ENCODE assay signal across 17 cellular contexts in genomic region chr10:125103466-125104377, GRCh38. TPM values are rescaled to one million over a fixed set of nuclear protein-coding genes. Genes with fewer than 3 reads are reported as not detected.
DNase-seq lines count a peak whose midpoint lies in the region; ATAC-seq and TF ChIP-seq lines count a peak whose summit lies in the region.
"Had no signal": no experiment of that assay in that cellular context is flagged by ENCODE, and none has a peak within 500 bp of the region (broad histone marks: within the 10 kb centered on the region; RNA-seq: fewer than 3 reads in every experiment).

No MANE protein-coding gene starts in this region.

- H3K36me3 ChIP-seq in BLaER1 (peaks cover 92% of the 10 kb centered on the region), endodermal cell (ENCODE audit: control insufficient read depth, insufficient read depth, low read length) (peaks cover 32% of the 10 kb centered on the region), neural progenitor cell (peaks cover 7% of the 10 kb centered on the region), brain microvascular endothelial cell (replicated peaks) (peaks cover 31% of the 10 kb centered on the region)

- H3K9ac ChIP-seq in BLaER1 (no peak overlapping the region), endodermal cell (ENCODE audit: extremely low read depth, low read length, poor library complexity, severe bottlenecking) (no peak overlapping the region), neural progenitor cell (no peak overlapping the region)

- H3K79me2 ChIP-seq in neural progenitor cell (ENCODE audit: low read depth): peaks cover 100% of the 10 kb centered on the region

- H3F3A ChIP-seq in neural progenitor cell (ENCODE audit: low read depth): no peaks in the 10 kb centered on the region

- H3K9me3 Mint-ChIP-seq in endodermal cell (peaks cover 13% of the 10 kb centered on the region), neural progenitor cell (peaks cover 13% of the 10 kb centered on the region)
- H3K9me3 Mint-ChIP-seq: activated CD4-positive, alpha-beta T cell treated with anti-CD3 and anti-CD28 coated beads, Interleukin-2, amount 10 ng/mL, durations not matched to agents 24 days and 14 days; effector memory CD8-positive, alpha-beta T cell had no signal

- TF ChIP-seq CTCF in endodermal cell (conservative IDR thresholded peaks at IDR 0.05) (no peak), neural progenitor cell (IDR thresholded peaks at IDR 0.05) (no peak), brain microvascular endothelial cell (IDR thresholded peaks at IDR 0.05; ENCODE audit: low read depth, low read length, missing control alignments) (no peak)

- 93 to 94% methylated on average over 19 to 26 of the region's 26 CpGs for whole genome bisulfite sequencing in endodermal cell (ENCODE audit: insufficient coverage in 1 of 2, insufficient read length in 1 of 2), 2 experiments

- H3K27ac Mint-ChIP-seq in endodermal cell (peak overlapping the region; percentile 72), neural progenitor cell (peak overlapping the region; percentile 63)
- H3K27ac Mint-ChIP-seq: activated CD4-positive, alpha-beta T cell treated with anti-CD3 and anti-CD28 coated beads, Interleukin-2, amount 10 ng/mL, durations not matched to agents 24 days and 14 days; effector memory CD8-positive, alpha-beta T cell had no signal

- peaks cover 98% of the 10 kb centered on the region for H4K20me1 ChIP-seq in BLaER1
- peaks cover 89% of the 10 kb centered on the region for H4K20me1 ChIP-seq in neural progenitor cell (ENCODE audit: low read depth)

- in situ Hi-C loops in brain microvascular endothelial cell (cut with HindIII; ENCODE audit: low pct_ligation_motif_present, low sequenced_read_pairs): no loop called here

- peak; percentile 56; the same call in 1 of the 2 replicates for TF ChIP-seq EP300 in Ishikawa (IDR thresholded peaks at IDR 0.05; ENCODE audit: borderline replicate concordance)

- H3K27me3 Mint-ChIP-seq in endodermal cell (ENCODE audit: insufficient read depth) (no peaks in the 10 kb centered on the region), neural progenitor cell (ENCODE audit: insufficient read depth, low read depth) (no peaks in the 10 kb centered on the region)
- H3K27me3 Mint-ChIP-seq: activated CD4-positive, alpha-beta T cell treated with anti-CD3 and anti-CD28 coated beads, Interleukin-2, amount 10 ng/mL, durations not matched to agents 24 days and 14 days had no signal

- H3K9me3 ChIP-seq in BLaER1: peaks cover 10% of the 10 kb centered on the region
- H3K9me3 ChIP-seq in endodermal cell (ENCODE audit: control insufficient read depth, low read length): peaks cover 8% of the 10 kb centered on the region
- H3K9me3 ChIP-seq in neural progenitor cell (ENCODE audit: low read depth): peaks cover 4% of the 10 kb centered on the region

- TF ChIP-seq RAD21 in Ishikawa (IDR thresholded peaks at IDR 0.05; ENCODE audit: low read depth): no peak

- H3K27ac ChIP-seq in BLaER1 (no peak overlapping the region), endodermal cell (ENCODE audit: low read depth, low read length) (no peak overlapping the region), neural progenitor cell (no peak overlapping the region), brain microvascular endothelial cell (no peak overlapping the region)
- H3K27ac ChIP-seq: right atrium auricular region had no signal

- H3K36me3 Mint-ChIP-seq in endodermal cell (ENCODE audit: low read depth): peaks cover 42% of the 10 kb centered on the region
- H3K36me3 Mint-ChIP-seq in neural progenitor cell: peaks cover 39% of the 10 kb centered on the region

- ATAC-seq in HG02642 (IDR thresholded peaks at IDR 0.05; ENCODE audit: poor library complexity, unreplicated experiment) (no peak), HG03378 (IDR thresholded peaks at IDR 0.05; ENCODE audit: unreplicated experiment) (no peak)
- ATAC-seq: effector memory CD8-positive, alpha-beta T cell; stimulated activated naive CD8-positive, alpha-beta T cell treated with anti-CD3 and anti-CD28 coated beads, Interleukin-15, Interleukin-2, amounts not matched to agents 100 U/mL and 50 U/mL, for 24 hours had no signal

- no peak overlapping the region for H2AFZ ChIP-seq in neural progenitor cell (replicated peaks)

- H3K4me3 ChIP-seq in BLaER1 (no peak overlapping the region), endodermal cell (ENCODE audit: low read length) (no peak overlapping the region), neural progenitor cell (no peak overlapping the region), brain microvascular endothelial cell (ENCODE audit: low read depth, low read length) (no peak overlapping the region)
- H3K4me3 ChIP-seq: right atrium auricular region had no signal

- no peak for DNase-seq in endodermal cell
- DNase-seq in neural progenitor cell (ENCODE audit: low spot score): no peak
- DNase-seq in brain microvascular endothelial cell: no peak
- DNase-seq in SIG-M5 treated with dmso at 0.1 percent for 504 hours (lab: John Stamatoyannopoulos, UW; ENCODE audit: unreplicated experiment): no peak
- DNase-seq: activated CD4-positive, alpha-beta T cell treated with anti-CD3 and anti-CD28 coated beads, Interleukin-2, amount 10 ng/mL, durations not matched to agents 24 days and 14 days; activated gamma-delta T cell; effector memory CD8-positive, alpha-beta T cell; KG1; kidney glomerular epithelial cell; midbrain; stimulated activated naive CD8-positive, alpha-beta T cell treated with anti-CD3 and anti-CD28 coated beads, Interleukin-15, Interleukin-2, amounts not matched to agents 100 U/mL and 50 U/mL, for 24 hours; SW 1271 had no signal

- peaks cover 76% of the 10 kb centered on the region for H3K4me1 ChIP-seq in BLaER1
- no peaks in the 10 kb centered on the region for H3K4me1 ChIP-seq in endodermal cell (ENCODE audit: control insufficient read depth, insufficient read depth, low read length)
- H3K4me1 ChIP-seq in neural progenitor cell: peaks cover 9% of the 10 kb centered on the region

- H3K4me2 ChIP-seq in BLaER1 (peak overlapping the region; percentile 42), neural progenitor cell (no peak overlapping the region)

- no peaks in the 10 kb centered on the region for H3K27me3 ChIP-seq in BLaER1
- no peaks in the 10 kb centered on the region for H3K27me3 ChIP-seq in endodermal cell (ENCODE audit: control insufficient read depth, insufficient read depth, low read length, poor library complexity, severe bottlenecking)
- no peaks in the 10 kb centered on the region for H3K27me3 ChIP-seq in neural progenitor cell
- H3K27me3 ChIP-seq in brain microvascular endothelial cell (replicated peaks): no peaks in the 10 kb centered on the region
- H3K27me3 ChIP-seq: right atrium auricular region had no signal

- H3K4me3 Mint-ChIP-seq in endodermal cell: no peak overlapping the region
- H3K4me3 Mint-ChIP-seq in neural progenitor cell: no peak overlapping the region
- H3K4me3 Mint-ChIP-seq: activated CD4-positive, alpha-beta T cell treated with anti-CD3 and anti-CD28 coated beads, Interleukin-2, amount 10 ng/mL, durations not matched to agents 24 days and 14 days; effector memory CD8-positive, alpha-beta T cell had no signal

- H3K4me1 Mint-ChIP-seq in endodermal cell: peaks cover 24% of the 10 kb centered on the region
- H3K4me1 Mint-ChIP-seq in neural progenitor cell: peaks cover 50% of the 10 kb centered on the region
- H3K4me1 Mint-ChIP-seq: activated CD4-positive, alpha-beta T cell treated with anti-CD3 and anti-CD28 coated beads, Interleukin-2, amount 10 ng/mL, durations not matched to agents 24 days and 14 days had no signal

TF ChIP-seq in Ishikawa, 13 proteins besides CTCF, POLR2A, EP300 and RAD21 (continues in another document):
- TF ChIP-seq NFIC (IDR thresholded peaks at IDR 0.05): no peak
- TF ChIP-seq CREB1 (IDR thresholded peaks at IDR 0.05; ENCODE audit: low read depth): no peak
- TF ChIP-seq CEBPB (IDR thresholded peaks at IDR 0.05): no peak
- TF ChIP-seq TAF1 (IDR thresholded peaks at IDR 0.05; ENCODE audit: low read depth): no peak
- no peak for TF ChIP-seq EGR1 (IDR thresholded peaks at IDR 0.05)
- peak; percentile 89 for TF ChIP-seq MAX (IDR thresholded peaks at IDR 0.05)
- peak; percentile 3; the same call in 1 of the 2 replicates for TF ChIP-seq FOXM1 (IDR thresholded peaks at IDR 0.05; ENCODE audit: borderline replicate concordance, low read depth)
- TF ChIP-seq ZBTB7A (IDR thresholded peaks at IDR 0.05; ENCODE audit: low read depth): no peak
- peak; percentile 41; the same call in 1 of the 2 replicates for TF ChIP-seq TEAD4 (IDR thresholded peaks at IDR 0.05)
- TF ChIP-seq YY1 (IDR thresholded peaks at IDR 0.05; ENCODE audit: low read depth): peak; percentile 56; the same call in 1 of the 2 replicates
- peak; percentile 0; the same call in 1 of the 2 replicates for TF ChIP-seq TCF12 (IDR thresholded peaks at IDR 0.05; ENCODE audit: low read depth)

RNA-seq across cellular contexts. Expression of gene CTBP2, which starts 56.6 kb away (rescaled TPM):
- total RNA-seq in endodermal cell (100 to 1,000 TPM in 1 of 2 donors, 10 to 100 TPM in 1; 75.3 to 109 TPM), neural progenitor cell (ENCODE audit: low replicate concordance) (55.2 and 97.6 TPM in 2 replicates)
- 119 TPM for polyA plus RNA-seq in endodermal cell (2013, experiment 1 of 2)
- 108 TPM for polyA plus RNA-seq in endodermal cell (2013, experiment 2 of 2)
